14 cellular contexts compared by ENCODE assay signal in the genomic region with DNA sequence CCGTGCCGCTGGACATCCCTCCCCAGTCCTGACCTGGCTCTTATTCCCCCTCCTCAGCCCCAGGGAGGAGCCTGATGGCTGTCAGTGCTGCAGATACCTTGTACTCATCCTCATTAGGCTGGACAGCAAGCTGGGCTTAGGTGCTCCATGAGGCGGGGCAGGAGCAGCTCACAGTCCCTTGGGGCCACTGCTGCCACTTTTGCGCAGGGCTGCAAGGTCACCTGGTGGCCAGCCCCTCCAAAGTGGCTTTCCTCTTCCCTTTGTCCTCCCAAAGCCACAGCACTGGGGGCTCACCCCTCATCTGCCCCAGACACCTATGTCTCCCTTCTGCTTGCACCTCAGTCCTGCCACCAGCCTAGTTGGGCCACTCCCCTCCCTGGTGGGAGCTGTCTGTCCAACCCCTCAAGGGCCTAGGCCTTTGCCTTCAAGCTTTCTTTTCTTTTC.
DNase-seq lines count a peak whose midpoint lies in the region; ATAC-seq and TF ChIP-seq lines count a peak whose summit lies in the region.
"Had no signal": no experiment of that assay in that cellular context is flagged by ENCODE, and none has a peak within 500 bp of the region (broad histone marks: within the 10 kb centered on the region; RNA-seq: fewer than 3 reads in every experiment).

No MANE protein-coding gene starts in this region.

- no peak overlapping the region for H3K4me3 ChIP-seq in lower lobe of right lung
- no peak overlapping the region for H3K4me3 ChIP-seq in sigmoid colon
- no peak overlapping the region for H3K4me3 ChIP-seq in left ventricle myocardium inferior
- H3K4me3 ChIP-seq: BLaER1 treated with 17β-estradiol and CSF1 and Interleukin-3, amounts not matched to agents 10 nM and 100 nM; GM23338 had no signal

- TF ChIP-seq POLR2A in sigmoid colon (IDR thresholded peaks at IDR 0.05): no peak

- peaks cover 9% of the 10 kb centered on the region for H3K4me1 Mint-ChIP-seq in activated CD8-positive, alpha-beta T cell treated with anti-CD3 and anti-CD28 coated beads, Interleukin-2, amount 10 ng/mL, durations not matched to agents 7 days and 5 days (ENCODE audit: low read depth)
- H3K4me1 Mint-ChIP-seq in activated CD8-positive, alpha-beta T cell treated with anti-CD3 and anti-CD28 coated beads for 36 hours (ENCODE audit: low read depth): peaks cover 12% of the 10 kb centered on the region

- H3K4me1 ChIP-seq in lower lobe of right lung (no peaks in the 10 kb centered on the region), sigmoid colon (peaks cover 0 to 24% (median 20%) of the 10 kb centered on the region in 4 donors), left ventricle myocardium inferior (peaks cover 5% of the 10 kb centered on the region)

- H3K9me3 Mint-ChIP-seq in activated CD8-positive, alpha-beta T cell treated with anti-CD3 and anti-CD28 coated beads, Interleukin-2, amount 10 ng/mL, durations not matched to agents 7 days and 5 days (ENCODE audit: insufficient read depth): no peaks in the 10 kb centered on the region
- no peaks in the 10 kb centered on the region for H3K9me3 Mint-ChIP-seq in activated CD8-positive, alpha-beta T cell treated with anti-CD3 and anti-CD28 coated beads for 36 hours
- H3K9me3 Mint-ChIP-seq: GM23338 had no signal

- H3K27ac ChIP-seq in lower lobe of right lung (no peak overlapping the region), sigmoid colon (no peak overlapping the region), left ventricle myocardium inferior (replicated peaks) (no peak overlapping the region)
- H3K27ac ChIP-seq: BLaER1 treated with 17β-estradiol and CSF1 and Interleukin-3, amounts not matched to agents 10 nM and 100 nM had no signal

- H3K4me3 Mint-ChIP-seq in activated CD8-positive, alpha-beta T cell treated with anti-CD3 and anti-CD28 coated beads, Interleukin-2, amount 10 ng/mL, durations not matched to agents 7 days and 5 days: no peak overlapping the region
- no peak overlapping the region for H3K4me3 Mint-ChIP-seq in activated CD8-positive, alpha-beta T cell treated with anti-CD3 and anti-CD28 coated beads for 36 hours
- H3K4me3 Mint-ChIP-seq: CD4-positive, CD25-positive, alpha-beta regulatory T cell; GM23338 had no signal

- peak; percentile 17 for DNase-seq in activated CD8-positive, alpha-beta T cell treated with anti-CD3 and anti-CD28 coated beads, Interleukin-2, amount 10 ng/mL, durations not matched to agents 7 days and 5 days
- no peak for DNase-seq in activated CD8-positive, alpha-beta T cell treated with anti-CD3 and anti-CD28 coated beads for 36 hours
- DNase-seq in lower lobe of right lung (peak; percentile 30), sigmoid colon (peak; percentile 57), ureter (ENCODE audit: low spot score) (peak; percentile 9), AML-193 (lab: John Stamatoyannopoulos, UW) (no peak), left ventricle myocardium inferior (no peak), OCI-M1 (lab: John Stamatoyannopoulos, UW) (no peak)
- DNase-seq: 8988T; CD4-positive, CD25-positive, alpha-beta regulatory T cell; DMS53; H7 had no signal

- H3K27me3 ChIP-seq in lower lobe of right lung (ENCODE audit: low read depth) (peaks cover 20% of the 10 kb centered on the region), sigmoid colon (no peaks in the 10 kb centered on the region), left ventricle myocardium inferior (ENCODE audit: low read depth) (peaks cover 49% of the 10 kb centered on the region)
- H3K27me3 ChIP-seq: BLaER1 treated with 17β-estradiol and CSF1 and Interleukin-3, amounts not matched to agents 10 nM and 100 nM had no signal

- no peak overlapping the region for H3K27ac Mint-ChIP-seq in activated CD8-positive, alpha-beta T cell treated with anti-CD3 and anti-CD28 coated beads, Interleukin-2, amount 10 ng/mL, durations not matched to agents 7 days and 5 days
- no peak overlapping the region for H3K27ac Mint-ChIP-seq in activated CD8-positive, alpha-beta T cell treated with anti-CD3 and anti-CD28 coated beads for 36 hours
- H3K27ac Mint-ChIP-seq: CD4-positive, CD25-positive, alpha-beta regulatory T cell; GM23338 had no signal

- no peak for TF ChIP-seq EP300 in sigmoid colon (IDR thresholded peaks at IDR 0.05)

- no peaks in the 10 kb centered on the region for H3K36me3 ChIP-seq in lower lobe of right lung
- H3K36me3 ChIP-seq in sigmoid colon: no peaks in the 10 kb centered on the region
- no peaks in the 10 kb centered on the region for H3K36me3 ChIP-seq in left ventricle myocardium inferior
- H3K36me3 ChIP-seq: BLaER1 treated with 17β-estradiol and CSF1 and Interleukin-3, amounts not matched to agents 10 nM and 100 nM had no signal

- H3K27me3 Mint-ChIP-seq in activated CD8-positive, alpha-beta T cell treated with anti-CD3 and anti-CD28 coated beads, Interleukin-2, amount 10 ng/mL, durations not matched to agents 7 days and 5 days (ENCODE audit: low read depth): peaks cover 40% of the 10 kb centered on the region
- H3K27me3 Mint-ChIP-seq in activated CD8-positive, alpha-beta T cell treated with anti-CD3 and anti-CD28 coated beads for 36 hours: peaks cover 10% of the 10 kb centered on the region

- H3K9me3 ChIP-seq in lower lobe of right lung: no peaks in the 10 kb centered on the region
- H3K9me3 ChIP-seq in sigmoid colon: no peaks in the 10 kb centered on the region
- peaks cover 5% of the 10 kb centered on the region for H3K9me3 ChIP-seq in left ventricle myocardium inferior (replicated peaks)

- intact Hi-C loops in activated CD8-positive, alpha-beta T cell treated with anti-CD3 and anti-CD28 coated beads for 36 hours (cut with micrococcal nuclease): no loop called here
- intact Hi-C loops in lower lobe of right lung (cut with DNase I): no loop called here
- intact Hi-C loops in sigmoid colon (cut with DNase I): no loop called here
- intact Hi-C loops in left ventricle myocardium inferior (cut with micrococcal nuclease): no loop called here

- TF ChIP-seq CTCF in activated CD8-positive, alpha-beta T cell treated with anti-CD3 and anti-CD28 coated beads for 36 hours (IDR thresholded peaks at IDR 0.05): no peak
- TF ChIP-seq CTCF in lower lobe of right lung (IDR thresholded peaks at IDR 0.05): no peak
- no peak for TF ChIP-seq CTCF in sigmoid colon (IDR thresholded peaks at IDR 0.05)
- no peak for TF ChIP-seq CTCF in left ventricle myocardium inferior (IDR thresholded peaks at IDR 0.05; ENCODE audit: borderline replicate concordance)

- WGBS in sigmoid colon, 2 donors: 87 to 92% methylated on average over 4 of the region's 4 CpGs

- POLR2A ChIA-PET in activated CD8-positive, alpha-beta T cell treated with anti-CD3 and anti-CD28 coated beads, Interleukin-2, amount 10 ng/mL, durations not matched to agents 7 days and 5 days (lab: Charles Lee): interaction anchor here (1.0 kb wide), 1 partner anchor 19 kb away, joined by 3 read pairs; no protein-coding TSS in a partner anchor
- POLR2A ChIA-PET in activated CD8-positive, alpha-beta T cell treated with anti-CD3 and anti-CD28 coated beads for 36 hours (lab: Charles Lee): no interaction called here

- CTCF ChIA-PET in activated CD8-positive, alpha-beta T cell treated with anti-CD3 and anti-CD28 coated beads, Interleukin-2, amount 10 ng/mL, durations not matched to agents 7 days and 5 days (lab: Charles Lee): interaction anchor here (0.8 kb wide), 1 partner anchor 10 kb away, joined by 3 read pairs; no protein-coding TSS in a partner anchor
- CTCF ChIA-PET in activated CD8-positive, alpha-beta T cell treated with anti-CD3 and anti-CD28 coated beads for 36 hours (lab: Charles Lee): no interaction called here

- H3K36me3 Mint-ChIP-seq in activated CD8-positive, alpha-beta T cell treated with anti-CD3 and anti-CD28 coated beads, Interleukin-2, amount 10 ng/mL, durations not matched to agents 7 days and 5 days (ENCODE audit: low read depth): no peaks in the 10 kb centered on the region
- H3K36me3 Mint-ChIP-seq in activated CD8-positive, alpha-beta T cell treated with anti-CD3 and anti-CD28 coated beads for 36 hours (ENCODE audit: low read depth): no peaks in the 10 kb centered on the region
- H3K36me3 Mint-ChIP-seq: CD4-positive, CD25-positive, alpha-beta regulatory T cell had no signal

- no peak for ATAC-seq in activated CD8-positive, alpha-beta T cell treated with anti-CD3 and anti-CD28 coated beads, Interleukin-2, amount 10 ng/mL, durations not matched to agents 7 days and 5 days
- no peak for ATAC-seq in activated CD8-positive, alpha-beta T cell treated with anti-CD3 and anti-CD28 coated beads for 36 hours
- ATAC-seq in lower lobe of right lung: no peak
- ATAC-seq: GM23338 had no signal

Comparison
In these comparisons a context has a peak if more than half of its experiments do, and no peak if none do; other contexts are left out.
1. DNase-seq: peak in activated CD8-positive, alpha-beta T cell treated with anti-CD3 and anti-CD28 coated beads, Interleukin-2, amount 10 ng/mL, durations not matched to agents 7 days and 5 days (single experiment), lower lobe of right lung (single experiment), sigmoid colon (single experiment) and ureter (single experiment); none in activated CD8-positive, alpha-beta T cell treated with anti-CD3 and anti-CD28 coated beads for 36 hours (single experiment), AML-193 (0 of 2), left ventricle myocardium inferior (single experiment) and OCI-M1 (single experiment).